17 cellular contexts compared by ENCODE assay signal in genomic region chr4:15078682-15079642, GRCh38.
DNase-seq lines count a peak whose midpoint lies in the region; ATAC-seq and TF ChIP-seq lines count a peak whose summit lies in the region.
"Had no signal": no experiment of that assay in that cellular context is flagged by ENCODE, and none has a peak within 500 bp of the region (broad histone marks: within the 10 kb centered on the region; RNA-seq: fewer than 3 reads in every experiment).

No MANE protein-coding gene starts in this region.

- peaks cover 3% of the 10 kb centered on the region for H3K27me3 Mint-ChIP-seq in activated T-helper 2 cell treated with anti-CD3 and anti-CD28 coated beads, Interferon-gamma antibody, Interleukin-2, Interleukin-4, amounts not matched to agents 10 μg/mL and 5 μg/mL and 100 μg/mL, durations not matched to agents 14 hours and 24 hours and 36 hours (ENCODE audit: low read depth)
- H3K27me3 Mint-ChIP-seq in activated T-helper 17 cell treated with anti-CD3 and anti-CD28 coated beads, Interleukin-2, amount 50 U/mL, for 72 hours, result peaks cover 3% of the 10 kb centered on the region

- no peaks in the 10 kb centered on the region for H3K27me3 ChIP-seq in brain microvascular endothelial cell (replicated peaks)
- H3K27me3 ChIP-seq in left lung, result no peaks in the 10 kb centered on the region
- H3K27me3 ChIP-seq: gastrocnemius medialis, suprapubic skin had no signal

- H3K4me1 ChIP-seq in left lung, result peaks cover 0 to 15% of the 10 kb centered on the region in 2 donors
- H3K4me1 ChIP-seq: gastrocnemius medialis, suprapubic skin had no signal

- in situ Hi-C loops in brain microvascular endothelial cell (cut with HindIII; ENCODE audit: low pct_ligation_motif_present, low sequenced_read_pairs), result no loop called here

- H3K27ac Mint-ChIP-seq in activated T-helper 2 cell treated with anti-CD3 and anti-CD28 coated beads, Interferon-gamma antibody, Interleukin-2, Interleukin-4, amounts not matched to agents 10 μg/mL and 5 μg/mL and 100 μg/mL, durations not matched to agents 14 hours and 24 hours and 36 hours, result no peak overlapping the region
- no peak overlapping the region for H3K27ac Mint-ChIP-seq in activated T-helper 17 cell treated with anti-CD3 and anti-CD28 coated beads, Interleukin-2, amount 50 U/mL, for 72 hours
- H3K27ac Mint-ChIP-seq: activated CD8-positive, alpha-beta T cell treated with anti-CD3 and anti-CD28 coated beads, Interleukin-2, amount 10 ng/mL, durations not matched to agents 7 days and 5 days; naive thymus-derived CD8-positive, alpha-beta T cell had no signal

- DNase-seq in AG09309 (ENCODE audit: low read depth) (peak; percentile 10), MV-4-11 (lab: John Stamatoyannopoulos, UW) (peak; percentile 79), brain microvascular endothelial cell (peak; percentile 29), left lung (no peak)
- no peak for DNase-seq in activated T-helper 2 cell treated with anti-CD3 and anti-CD28 coated beads, Interferon-gamma antibody, Interleukin-2, Interleukin-4, amounts not matched to agents 10 μg/mL and 5 μg/mL and 100 μg/mL, durations not matched to agents 14 hours and 24 hours and 36 hours (ENCODE audit: low spot score)
- DNase-seq: activated CD8-positive, alpha-beta T cell treated with anti-CD3 and anti-CD28 coated beads, Interleukin-2, amount 10 ng/mL, durations not matched to agents 7 days and 5 days; aorta; gastrocnemius medialis; naive thymus-derived CD8-positive, alpha-beta T cell; NCI-H1048; SK-N-SH; stimulated activated CD4-positive, alpha-beta T cell treated with anti-CD3 and anti-CD28 coated beads, Interleukin-1b, Interleukin-23, amount 100 ng/mL, for 48 hours had no signal

- H3K4me1 Mint-ChIP-seq in activated T-helper 2 cell treated with anti-CD3 and anti-CD28 coated beads, Interferon-gamma antibody, Interleukin-2, Interleukin-4, amounts not matched to agents 10 μg/mL and 5 μg/mL and 100 μg/mL, durations not matched to agents 14 hours and 24 hours and 36 hours (ENCODE audit: low read depth), result no peaks in the 10 kb centered on the region
- no peaks in the 10 kb centered on the region for H3K4me1 Mint-ChIP-seq in activated T-helper 17 cell treated with anti-CD3 and anti-CD28 coated beads, Interleukin-2, amount 50 U/mL, for 72 hours
- H3K4me1 Mint-ChIP-seq: naive thymus-derived CD8-positive, alpha-beta T cell had no signal

- H3K9me3 Mint-ChIP-seq in activated T-helper 2 cell treated with anti-CD3 and anti-CD28 coated beads, Interferon-gamma antibody, Interleukin-2, Interleukin-4, amounts not matched to agents 10 μg/mL and 5 μg/mL and 100 μg/mL, durations not matched to agents 14 hours and 24 hours and 36 hours, result peaks cover 12% of the 10 kb centered on the region
- peaks cover 14% of the 10 kb centered on the region for H3K9me3 Mint-ChIP-seq in activated T-helper 17 cell treated with anti-CD3 and anti-CD28 coated beads, Interleukin-2, amount 50 U/mL, for 72 hours

- TF ChIP-seq CTCF in AG09309 (IDR thresholded peaks at IDR 0.05; ENCODE audit: control insufficient read depth, insufficient read depth, low read depth, low read length, missing control alignments) (no peak), brain microvascular endothelial cell (IDR thresholded peaks at IDR 0.05; ENCODE audit: low read depth, low read length, missing control alignments) (no peak), left lung (IDR thresholded peaks at IDR 0.05) (no peak)

- peaks cover 0 to 16% of the 10 kb centered on the region in 2 donors for H3K9me3 ChIP-seq in left lung
- H3K9me3 ChIP-seq: gastrocnemius medialis had no signal

- H3K4me3 ChIP-seq in AG09309 (ENCODE audit: control insufficient read depth, low read depth, low read length) (no peak overlapping the region), brain microvascular endothelial cell (ENCODE audit: low read depth, low read length) (no peak overlapping the region), left lung (no peak overlapping the region)
- H3K4me3 ChIP-seq: gastrocnemius medialis, lung, suprapubic skin had no signal

- intact Hi-C loops in left lung (cut with DNase I), result no loop called here
- intact Hi-C loops in activated T-helper 2 cell treated with anti-CD3 and anti-CD28 coated beads, Interferon-gamma antibody, Interleukin-2, Interleukin-4, amounts not matched to agents 10 μg/mL and 5 μg/mL and 100 μg/mL, durations not matched to agents 14 hours and 24 hours and 36 hours (cut with micrococcal nuclease), result no loop called here

- H3K36me3 ChIP-seq in brain microvascular endothelial cell (replicated peaks) (no peaks in the 10 kb centered on the region), left lung (no peaks in the 10 kb centered on the region)
- H3K36me3 ChIP-seq: gastrocnemius medialis, suprapubic skin had no signal

- no peak overlapping the region for H3K4me3 Mint-ChIP-seq in activated T-helper 2 cell treated with anti-CD3 and anti-CD28 coated beads, Interferon-gamma antibody, Interleukin-2, Interleukin-4, amounts not matched to agents 10 μg/mL and 5 μg/mL and 100 μg/mL, durations not matched to agents 14 hours and 24 hours and 36 hours (ENCODE audit: low read depth)
- H3K4me3 Mint-ChIP-seq in activated T-helper 17 cell treated with anti-CD3 and anti-CD28 coated beads, Interleukin-2, amount 50 U/mL, for 72 hours, result no peak overlapping the region
- H3K4me3 Mint-ChIP-seq: activated CD8-positive, alpha-beta T cell treated with anti-CD3 and anti-CD28 coated beads, Interleukin-2, amount 10 ng/mL, durations not matched to agents 7 days and 5 days; naive thymus-derived CD8-positive, alpha-beta T cell had no signal

- ATAC-seq in left lung, result peak; percentile 43
- no peak for ATAC-seq in GM21360 (IDR thresholded peaks at IDR 0.05; ENCODE audit: unreplicated experiment)
- no peak for ATAC-seq in GM21576 (IDR thresholded peaks at IDR 0.05; ENCODE audit: unreplicated experiment)
- no peak for ATAC-seq in activated T-helper 17 cell treated with anti-CD3 and anti-CD28 coated beads, Interleukin-2, amount 50 U/mL, for 72 hours (replicated peaks)
- ATAC-seq: activated CD8-positive, alpha-beta T cell treated with anti-CD3 and anti-CD28 coated beads, Interleukin-2, amount 10 ng/mL, durations not matched to agents 7 days and 5 days; gastrocnemius medialis; naive thymus-derived CD8-positive, alpha-beta T cell had no signal

- H3K36me3 Mint-ChIP-seq in activated T-helper 2 cell treated with anti-CD3 and anti-CD28 coated beads, Interferon-gamma antibody, Interleukin-2, Interleukin-4, amounts not matched to agents 10 μg/mL and 5 μg/mL and 100 μg/mL, durations not matched to agents 14 hours and 24 hours and 36 hours (ENCODE audit: low read depth), result peaks cover 4% of the 10 kb centered on the region
- H3K36me3 Mint-ChIP-seq in activated T-helper 17 cell treated with anti-CD3 and anti-CD28 coated beads, Interleukin-2, amount 50 U/mL, for 72 hours (ENCODE audit: low read depth), result no peaks in the 10 kb centered on the region

- H3K27ac ChIP-seq in brain microvascular endothelial cell, result peak overlapping the region; percentile 92
- peak overlapping the region in 1 of 2 donors; percentile 54 for H3K27ac ChIP-seq in left lung
- H3K27ac ChIP-seq: gastrocnemius medialis, suprapubic skin had no signal

Comparison
In these comparisons a context has a peak if more than half of its experiments do, and no peak if none do; other contexts are left out.
1. DNase-seq: peak in AG09309 (single experiment), MV-4-11 (single experiment) and brain microvascular endothelial cell (single experiment); none in left lung (0 of 2) and activated T-helper 2 cell treated with anti-CD3 and anti-CD28 coated beads, Interferon-gamma antibody, Interleukin-2, Interleukin-4, amounts not matched to agents 10 μg/mL and 5 μg/mL and 100 μg/mL, durations not matched to agents 14 hours and 24 hours and 36 hours (single experiment).